In the genomic region with DNA sequence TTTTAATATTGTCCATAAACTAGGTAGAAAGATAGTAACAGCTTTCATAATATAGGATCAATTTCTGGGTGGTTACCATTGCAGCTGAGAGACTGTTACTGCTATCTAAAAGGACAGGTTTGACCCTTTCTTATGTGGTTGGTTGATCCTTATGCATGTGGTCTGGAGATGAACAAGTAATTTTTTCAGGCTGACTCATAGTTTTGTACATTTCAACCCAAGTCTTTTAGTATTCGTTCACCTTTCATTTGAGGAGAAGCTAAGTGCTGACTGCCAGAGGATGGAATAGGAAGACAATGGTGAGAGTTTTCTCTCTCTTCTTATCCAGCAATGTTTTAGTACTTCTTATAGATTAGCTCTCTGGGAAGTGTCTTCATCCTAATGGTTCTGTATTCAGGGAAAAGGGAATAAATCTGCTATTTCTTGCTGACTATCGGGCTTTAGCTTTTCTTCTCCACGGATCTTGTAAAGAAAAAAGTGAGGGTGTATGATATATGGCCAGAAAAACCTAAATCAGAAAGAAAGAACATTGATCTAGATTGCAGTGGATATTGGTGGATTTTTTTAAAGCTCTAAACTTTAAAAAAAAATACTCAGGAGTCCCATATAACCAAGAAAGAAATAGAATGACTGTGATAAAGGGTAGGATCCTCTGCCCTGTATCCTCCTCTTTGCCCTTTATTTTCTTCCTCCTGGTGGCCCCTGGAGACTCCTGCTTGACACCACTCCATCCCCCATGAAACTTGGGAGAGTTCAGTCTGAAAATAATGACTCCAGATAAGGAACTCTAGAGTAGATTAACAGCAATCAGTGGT, we compare ENCODE assay signal across 1 cellular context.
TF ChIP-seq lines count a peak whose summit lies in the region.

No MANE protein-coding gene starts in this region.

TF ChIP-seq in K562, 482 proteins besides CTCF, POLR2A, EP300 and RAD21 (continued from another document and continues in another):
- TF ChIP-seq NEUROD1 (IDR thresholded peaks at IDR 0.05; ENCODE audit: borderline replicate concordance, low read depth, low read length, partially characterized antibody) = peak; percentile 76
- no peak for TF ChIP-seq FOXJ2 (tag; IDR thresholded peaks at IDR 0.05)
- TF ChIP-seq, protein P1, sequence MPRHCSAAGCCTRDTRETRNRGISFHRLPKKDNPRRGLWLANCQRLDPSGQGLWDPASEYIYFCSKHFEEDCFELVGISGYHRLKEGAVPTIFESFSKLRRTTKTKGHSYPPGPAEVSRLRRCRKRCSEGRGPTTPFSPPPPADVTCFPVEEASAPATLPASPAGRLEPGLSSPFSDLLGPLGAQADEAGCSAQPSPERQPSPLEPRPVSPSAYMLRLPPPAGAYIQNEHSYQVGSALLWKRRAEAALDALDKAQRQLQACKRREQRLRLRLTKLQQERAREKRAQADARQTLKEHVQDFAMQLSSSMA (CRISPR knock-in tag; IDR thresholded peaks at IDR 0.05) = no peak
- peak; percentile 46 for TF ChIP-seq GATAD2B (IDR thresholded peaks at IDR 0.05; ENCODE audit: borderline replicate concordance)
- TF ChIP-seq SAFB (IDR thresholded peaks at IDR 0.05; ENCODE audit: borderline replicate concordance, low read depth, low read length) = no peak
- TF ChIP-seq NFIC (IDR thresholded peaks at IDR 0.05) = peak; percentile 83
- TF ChIP-seq BHLHE40 (IDR thresholded peaks at IDR 0.05; ENCODE audit: low read length) = peak; percentile 41; the same call in 1 of the 2 replicates
- peak; percentile 72 for TF ChIP-seq NFYB (IDR thresholded peaks at IDR 0.05; ENCODE audit: extremely low read depth, insufficient read length)
- peak; percentile 73 for TF ChIP-seq TAF1 (IDR thresholded peaks at IDR 0.05; ENCODE audit: control insufficient read depth, extremely low read depth, insufficient read depth, low read length, severe bottlenecking)
- no peak for TF ChIP-seq RNF219 (CRISPR knock-in tag; IDR thresholded peaks at IDR 0.05)
- TF ChIP-seq HBP1 (CRISPR knock-in tag; IDR thresholded peaks at IDR 0.05) = no peak
- no peak for TF ChIP-seq FOXP1 (CRISPR knock-in tag; IDR thresholded peaks at IDR 0.05)
- no peak; the same call in 1 of the 2 replicates for TF ChIP-seq RUNX1 (IDR thresholded peaks at IDR 0.05; ENCODE audit: low read depth)
- no peak; the same call in 1 of the 2 replicates for TF ChIP-seq GABPB1 (CRISPR knock-in tag; IDR thresholded peaks at IDR 0.05)
- TF ChIP-seq TCF7L2 (IDR thresholded peaks at IDR 0.05; ENCODE audit: low read depth, low read length) = no peak
- TF ChIP-seq ZNF140 (CRISPR knock-in tag; IDR thresholded peaks at IDR 0.05) = no peak
- TF ChIP-seq, protein P2, sequence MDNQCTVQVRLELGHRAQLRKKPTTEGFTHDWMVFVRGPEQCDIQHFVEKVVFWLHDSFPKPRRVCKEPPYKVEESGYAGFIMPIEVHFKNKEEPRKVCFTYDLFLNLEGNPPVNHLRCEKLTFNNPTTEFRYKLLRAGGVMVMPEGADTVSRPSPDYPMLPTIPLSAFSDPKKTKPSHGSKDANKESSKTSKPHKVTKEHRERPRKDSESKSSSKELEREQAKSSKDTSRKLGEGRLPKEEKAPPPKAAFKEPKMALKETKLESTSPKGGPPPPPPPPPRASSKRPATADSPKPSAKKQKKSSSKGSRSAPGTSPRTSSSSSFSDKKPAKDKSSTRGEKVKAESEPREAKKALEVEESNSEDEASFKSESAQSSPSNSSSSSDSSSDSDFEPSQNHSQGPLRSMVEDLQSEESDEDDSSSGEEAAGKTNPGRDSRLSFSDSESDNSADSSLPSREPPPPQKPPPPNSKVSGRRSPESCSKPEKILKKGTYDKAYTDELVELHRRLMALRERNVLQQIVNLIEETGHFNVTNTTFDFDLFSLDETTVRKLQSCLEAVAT (IDR thresholded peaks at IDR 0.05) = peak; percentile 99 to 100
- peak; percentile 55; the same call in 1 of the 2 replicates for TF ChIP-seq HNRNPL (IDR thresholded peaks at IDR 0.05; ENCODE audit: low read depth, low read length)
- TF ChIP-seq ARHGAP35 (IDR thresholded peaks at IDR 0.05; ENCODE audit: partially characterized antibody) = no peak
- peak; percentile 28 to 83 for TF ChIP-seq MNT (conservative IDR thresholded peaks at IDR 0.05)
- TF ChIP-seq ZNF23 (CRISPR knock-in tag; IDR thresholded peaks at IDR 0.05) = no peak
- no peak for TF ChIP-seq EGR1 (conservative IDR thresholded peaks at IDR 0.05)
- TF ChIP-seq CHCHD3 (CRISPR knock-in tag; IDR thresholded peaks at IDR 0.05) = peak; percentile 59; the same call in 1 of the 2 replicates
- TF ChIP-seq ILK (tag; IDR thresholded peaks at IDR 0.05; ENCODE audit: borderline replicate concordance, low read depth) = no peak
- peak; percentile 47 for TF ChIP-seq E2F1 (CRISPR knock-in tag; IDR thresholded peaks at IDR 0.05)
- TF ChIP-seq NR2C2 (CRISPR knock-in tag; IDR thresholded peaks at IDR 0.05) = no peak
- TF ChIP-seq NR2C2 (tag; IDR thresholded peaks at IDR 0.05) = peak; percentile 60; the same call in 1 of the 2 replicates
- peak; percentile 74 for TF ChIP-seq MYC (IDR thresholded peaks at IDR 0.05; ENCODE audit: low read depth, low read length)
- TF ChIP-seq MYC (CRISPR knock-in tag; IDR thresholded peaks at IDR 0.05; ENCODE audit: borderline replicate concordance, low read depth) = peak; percentile 78; the same call in 1 of the 2 replicates
- no peak for TF ChIP-seq NR3C1 (CRISPR knock-in tag; IDR thresholded peaks at IDR 0.05)
- no peak for TF ChIP-seq MCM5 (IDR thresholded peaks at IDR 0.05; ENCODE audit: low read depth)
- peak; percentile 97 for TF ChIP-seq TCF7 (IDR thresholded peaks at IDR 0.05; ENCODE audit: borderline replicate concordance)
- TF ChIP-seq, protein P3, sequence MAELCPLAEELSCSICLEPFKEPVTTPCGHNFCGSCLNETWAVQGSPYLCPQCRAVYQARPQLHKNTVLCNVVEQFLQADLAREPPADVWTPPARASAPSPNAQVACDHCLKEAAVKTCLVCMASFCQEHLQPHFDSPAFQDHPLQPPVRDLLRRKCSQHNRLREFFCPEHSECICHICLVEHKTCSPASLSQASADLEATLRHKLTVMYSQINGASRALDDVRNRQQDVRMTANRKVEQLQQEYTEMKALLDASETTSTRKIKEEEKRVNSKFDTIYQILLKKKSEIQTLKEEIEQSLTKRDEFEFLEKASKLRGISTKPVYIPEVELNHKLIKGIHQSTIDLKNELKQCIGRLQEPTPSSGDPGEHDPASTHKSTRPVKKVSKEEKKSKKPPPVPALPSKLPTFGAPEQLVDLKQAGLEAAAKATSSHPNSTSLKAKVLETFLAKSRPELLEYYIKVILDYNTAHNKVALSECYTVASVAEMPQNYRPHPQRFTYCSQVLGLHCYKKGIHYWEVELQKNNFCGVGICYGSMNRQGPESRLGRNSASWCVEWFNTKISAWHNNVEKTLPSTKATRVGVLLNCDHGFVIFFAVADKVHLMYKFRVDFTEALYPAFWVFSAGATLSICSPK (IDR thresholded peaks at IDR 0.05; ENCODE audit: borderline replicate concordance) = 0 out of 2 replicates have a peak, but pooled peaks have one; percentile 62
- peak; percentile 80; the same call in 1 of the 2 replicates for TF ChIP-seq CC2D1A (IDR thresholded peaks at IDR 0.05)
- TF ChIP-seq SMAD2 (IDR thresholded peaks at IDR 0.05; ENCODE audit: low read depth, low read length) = no peak
- TF ChIP-seq ZNF408 (CRISPR knock-in tag; IDR thresholded peaks at IDR 0.05; ENCODE audit: low read depth) = no peak
- no peak for TF ChIP-seq ZBTB7A (IDR thresholded peaks at IDR 0.05; ENCODE audit: borderline replicate concordance, control insufficient read depth, low read depth, low read length)
- TF ChIP-seq, protein P4, sequence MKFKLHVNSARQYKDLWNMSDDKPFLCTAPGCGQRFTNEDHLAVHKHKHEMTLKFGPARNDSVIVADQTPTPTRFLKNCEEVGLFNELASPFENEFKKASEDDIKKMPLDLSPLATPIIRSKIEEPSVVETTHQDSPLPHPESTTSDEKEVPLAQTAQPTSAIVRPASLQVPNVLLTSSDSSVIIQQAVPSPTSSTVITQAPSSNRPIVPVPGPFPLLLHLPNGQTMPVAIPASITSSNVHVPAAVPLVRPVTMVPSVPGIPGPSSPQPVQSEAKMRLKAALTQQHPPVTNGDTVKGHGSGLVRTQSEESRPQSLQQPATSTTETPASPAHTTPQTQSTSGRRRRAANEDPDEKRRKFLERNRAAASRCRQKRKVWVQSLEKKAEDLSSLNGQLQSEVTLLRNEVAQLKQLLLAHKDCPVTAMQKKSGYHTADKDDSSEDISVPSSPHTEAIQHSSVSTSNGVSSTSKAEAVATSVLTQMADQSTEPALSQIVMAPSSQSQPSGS (CRISPR knock-in tag; IDR thresholded peaks at IDR 0.05) = no peak
- peak in 1 of 2 experiments; percentile 58; a peak in 1 of 4 replicates for TF ChIP-seq ETV6 (IDR thresholded peaks at IDR 0.05; ENCODE audit: borderline replicate concordance in 1 of 2, low read depth in 2 of 2, low read length in 1 of 2)
- TF ChIP-seq ETV6 (CRISPR knock-in tag; IDR thresholded peaks at IDR 0.05; ENCODE audit: borderline replicate concordance) = no peak
- TF ChIP-seq KLF6 (CRISPR knock-in tag; IDR thresholded peaks at IDR 0.05; ENCODE audit: borderline replicate concordance) = peak; percentile 11; the same call in 1 of the 2 replicates
